In the genomic region with DNA sequence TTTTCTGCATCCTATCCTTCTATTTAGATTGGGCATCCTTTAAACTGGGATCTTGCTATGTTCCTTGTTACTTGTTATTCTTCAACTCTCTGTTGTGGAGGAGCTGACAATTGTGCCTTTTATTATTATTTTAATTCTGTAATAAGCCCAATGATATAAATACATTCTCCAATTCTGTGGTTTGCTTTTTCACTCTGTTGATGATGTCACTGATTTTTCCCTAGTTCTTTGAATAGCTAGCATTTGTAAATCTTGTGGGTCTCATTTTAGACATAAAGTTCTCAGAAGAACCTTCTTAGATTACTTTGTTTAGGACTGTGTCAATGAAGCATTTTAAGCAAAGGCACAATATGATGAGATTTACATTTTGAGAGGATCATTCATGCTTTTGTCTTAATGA, we compare ENCODE assay signal across 11 cellular contexts.
"Had no signal": no experiment of that assay in that cellular context is flagged by ENCODE, and none has a peak within 500 bp of the region (broad histone marks: within the 10 kb centered on the region; RNA-seq: fewer than 3 reads in every experiment).

No MANE protein-coding gene starts in this region.

- ATAC-seq: GM23338, HCT116 had no signal

- H3K36me3 ChIP-seq: HAP-1 had no signal

- DNase-seq: GM23248, GOT3, H7, H9, HCEC 1CT, HFFc6 had no signal

- H3K9me3 ChIP-seq: HAP-1 had no signal

- H2AFZ ChIP-seq: GM23248, GM23338 had no signal

- H3K9ac ChIP-seq: GM23248 had no signal

- H3K27ac ChIP-seq: GM23248 had no signal

- FAIRE-seq: H1, H54 had no signal

- H3K4me2 ChIP-seq: GM23338 had no signal

- H3K4me3 ChIP-seq: GM23248, GM23338, HAP-1 had no signal
